In genomic region chr20:10376271-10377075, GRCh38 we compare ENCODE assay signal across 15 cellular contexts. TPM values are rescaled to one million over a fixed set of nuclear protein-coding genes. Genes with fewer than 3 reads are reported as not detected.
DNase-seq lines count a peak whose midpoint lies in the region; ATAC-seq, FAIRE-seq and TF ChIP-seq lines count a peak whose summit lies in the region.
"Had no signal": no experiment of that assay in that cellular context is flagged by ENCODE, and none has a peak within 500 bp of the region (broad histone marks: within the 10 kb centered on the region; RNA-seq: fewer than 3 reads in every experiment).

No MANE protein-coding gene starts in this region.

- no peaks in the 10 kb centered on the region for H3K27me3 ChIP-seq in uterus
- H3K27me3 ChIP-seq: hepatocyte had no signal

- H3K27me3 Mint-ChIP-seq in HFFc6 (ENCODE audit: insufficient read depth): peaks cover 3% of the 10 kb centered on the region

- no peak for TF ChIP-seq EP300 in A549 (IDR thresholded peaks at IDR 0.05)

- in situ Hi-C loops in astrocyte of the cerebellum (cut with HindIII; ENCODE audit: low sequenced_read_pairs): no loop called here

- POLR2A ChIA-PET in A549 (lab: Yijun Ruan, JAX): no interaction called here

- H3K4me2 ChIP-seq in A549: no peak overlapping the region
- H3K4me2 ChIP-seq: hepatocyte had no signal

- TF ChIP-seq RAD21 in A549 (conservative IDR thresholded peaks at IDR 0.05 in 1 of 2, IDR thresholded peaks at IDR 0.05 in 1 of 2): no peak

- 63% methylated on average over 6 of the region's 6 CpGs for WGBS in A549 (ENCODE audit: missing lambda C conversion rate)

- FAIRE-seq in A549 (lab: Jason Lieb, UNC): peak; percentile 72
- FAIRE-seq: small intestine had no signal

- intact Hi-C loops in uterus (cut with DNase I; ENCODE audit: low total_unique reads): no loop called here

- CTCF ChIA-PET in A549 (lab: Yijun Ruan, JAX): interaction anchor here (0.9 to 2.1 kb wide), 7 partner anchors 9 to 83 kb away, joined by 3 to 7 read pairs (median 5); no protein-coding TSS in a partner anchor

- H3K4me3 Mint-ChIP-seq in HFFc6: peak overlapping the region; percentile 29
- H3K4me3 Mint-ChIP-seq: stimulated activated naive CD8-positive, alpha-beta T cell treated with anti-CD3 and anti-CD28 coated beads, Interleukin-15, Interleukin-2, amounts not matched to agents 100 ng/mL and 50 ng/mL, for 24 hours had no signal

- peaks cover 39% of the 10 kb centered on the region for H3K9me3 ChIP-seq in A549
- H3K9me3 ChIP-seq in uterus: no peaks in the 10 kb centered on the region

- TF ChIP-seq CTCF in A549 (IDR thresholded peaks at IDR 0.05) (no peak), HFFc6 (IDR thresholded peaks at IDR 0.05) (no peak), astrocyte of the cerebellum (IDR thresholded peaks at IDR 0.05; ENCODE audit: low read depth, low read length, missing control alignments) (no peak), uterus (IDR thresholded peaks at IDR 0.05) (no peak)

- H3K4me1 ChIP-seq in A549: peaks cover 8% of the 10 kb centered on the region
- H3K4me1 ChIP-seq in uterus: no peaks in the 10 kb centered on the region

- H3K4me1 Mint-ChIP-seq in HFFc6 (ENCODE audit: low read depth): peaks cover 19% of the 10 kb centered on the region

- DNase-seq in A549 (ENCODE audit: low read depth in 1 of 2, low spot score in 1 of 2) (no peak), HFFc6 (peak; percentile 47), astrocyte of the cerebellum (ENCODE audit: low read depth) (peak; percentile 86), iris pigment epithelial cell (ENCODE audit: low read depth) (peak; percentile 65), DMS79 (lab: John Stamatoyannopoulos, UW) (no peak), uterus (no peak)
- DNase-seq: activated gamma-delta T cell treated with Interleukin-2 at 50 U/mL for 16 hours, NCI-H1105, NCI-H2227 treated with DMSO at 0.1 percent for 48 hours, small intestine had no signal

- H3K9me3 Mint-ChIP-seq in HFFc6: no peaks in the 10 kb centered on the region

- no peaks in the 10 kb centered on the region for H3K36me3 ChIP-seq in uterus

- H3K27ac ChIP-seq in A549 (peak overlapping the region; percentile 17 to 59; a peak in 5 of 6 replicates), uterus (no peak overlapping the region)
- H3K27ac ChIP-seq: hepatocyte had no signal

- H3K4me3 ChIP-seq in A549 (no peak overlapping the region), astrocyte of the cerebellum (ENCODE audit: low read depth, low read length) (no peak overlapping the region), uterus (no peak overlapping the region)
- H3K4me3 ChIP-seq: hepatocyte, lung had no signal

- no peak for ATAC-seq in A549
- ATAC-seq in activated CD4-positive, CD25-positive, alpha-beta regulatory T cell treated with anti-CD3 and anti-CD28 coated beads, Interleukin-2, amount 50 U/mL, for 24 hours: no peak
- no peak for ATAC-seq in GM21423 (IDR thresholded peaks at IDR 0.05; ENCODE audit: unreplicated experiment)

- no peaks in the 10 kb centered on the region for H3K36me3 Mint-ChIP-seq in HFFc6 (ENCODE audit: low read depth)

- TF ChIP-seq POLR2A in A549 (IDR thresholded peaks at IDR 0.05; ENCODE audit: low read length) (no peak), uterus (IDR thresholded peaks at IDR 0.05) (no peak)

- H3K27ac Mint-ChIP-seq in HFFc6: peak overlapping the region; percentile 27; the same call in 1 of the 2 replicates
- H3K27ac Mint-ChIP-seq: stimulated activated naive CD8-positive, alpha-beta T cell treated with anti-CD3 and anti-CD28 coated beads, Interleukin-15, Interleukin-2, amounts not matched to agents 100 ng/mL and 50 ng/mL, for 24 hours had no signal

TF ChIP-seq in A549, 52 proteins besides CTCF, POLR2A, EP300 and RAD21:
- TF ChIP-seq POLR2AphosphoS2 (conservative IDR thresholded peaks at IDR 0.05; ENCODE audit: low read length) (no peak), EHF (CRISPR knock-in tag; IDR thresholded peaks at IDR 0.05) (no peak), PBX3 (IDR thresholded peaks at IDR 0.05) (no peak), TP53 (CRISPR knock-in tag; IDR thresholded peaks at IDR 0.05) (no peak), USF2 (IDR thresholded peaks at IDR 0.05) (no peak), E2F6 (IDR thresholded peaks at IDR 0.05; ENCODE audit: borderline replicate concordance, low read depth) (no peak), FOSB (CRISPR knock-in tag; IDR thresholded peaks at IDR 0.05) (no peak), CHD4 (IDR thresholded peaks at IDR 0.05; ENCODE audit: borderline replicate concordance) (no peak), KDM1A (IDR thresholded peaks at IDR 0.05; ENCODE audit: low read depth) (no peak), HOXA7 (CRISPR knock-in tag; IDR thresholded peaks at IDR 0.05) (no peak), MAZ (IDR thresholded peaks at IDR 0.05; ENCODE audit: borderline replicate concordance, low read depth, low read length) (no peak)

RNA-seq across cellular contexts. Expression of gene MKKS, which starts 57.5 kb away (rescaled TPM):
- polyA plus RNA-seq in A549 (2011; rRNA removed) (85.2 and 94.2 TPM in 2 replicates), A549 (2017; fragmentation: RNase III; extraction: RNeasy Plus Mini Kit Qiagen cat#74134 plus additional on column Dnase treatment) (24.3 to 27.6 TPM (median 25.8 TPM) in 3 replicates)
- polyA plus RNA-seq in A549 (2012; cell fraction: cytosol; rRNA removed): 16.8 and 17.8 TPM in 2 replicates
- 4.5 and 7.3 TPM in 2 replicates for polyA plus RNA-seq in A549 (2012; cell fraction: nucleus; rRNA removed)
- 24.7 and 24.9 TPM in 2 replicates for polyA minus RNA-seq in A549 (2011; rRNA and poly(A)+ RNA removed)
- 10 to 100 TPM in 1 of 6 experiments, 1 to 10 TPM in 5; 6.0 to 10.0 (median 8.0) TPM for total RNA-seq in HFFc6 (2021; fragmentation: NEBNext Ultra II Directional; extraction: Animal tissue kit (Norgen Biotek cat#: 25700))
- 10 to 100 TPM; 15.9 to 27.9 (median 20.3) TPM for total RNA-seq in uterus

RNA-seq across cellular contexts. Expression of gene SLX4IP, which starts 58.6 kb away (rescaled TPM):
- polyA plus RNA-seq in A549 (2011; rRNA removed): 7.5 and 8.0 TPM in 2 replicates
- polyA plus RNA-seq in A549 (2012; cell fraction: cytosol; rRNA removed): 0.83 and 1.0 TPM in 2 replicates
- polyA plus RNA-seq in A549 (2012; cell fraction: nucleus; rRNA removed): 2.0 and 2.9 TPM in 2 replicates
- polyA plus RNA-seq in A549 (2017; fragmentation: RNase III; extraction: RNeasy Plus Mini Kit Qiagen cat#74134 plus additional on column Dnase treatment): 3.3 to 3.5 TPM (median 3.4 TPM) in 3 replicates
- 17.4 and 18.8 TPM in 2 replicates for polyA minus RNA-seq in A549 (2011; rRNA and poly(A)+ RNA removed)
- 1 to 10 TPM; 4.1 to 4.8 (median 4.5) TPM for total RNA-seq in HFFc6 (2021; fragmentation: NEBNext Ultra II Directional; extraction: Animal tissue kit (Norgen Biotek cat#: 25700))
- total RNA-seq in uterus: 1 to 10 TPM in 3 of 4 donors, under 1 TPM in 1; 0.51 to 7.1 (median 2.0) TPM

Comparison
In these comparisons a context has a peak if more than half of its experiments do, and no peak if none do; other contexts are left out.
1. DNase-seq: peak in HFFc6 (single experiment), astrocyte of the cerebellum (single experiment) and iris pigment epithelial cell (single experiment); none in A549 (0 of 2), DMS79 (single experiment) and uterus (0 of 2).
2. H3K27ac ChIP-seq: peak in A549 (2 of 2); none in uterus (0 of 2).